12 cellular contexts compared by ENCODE assay signal in the genomic region with DNA sequence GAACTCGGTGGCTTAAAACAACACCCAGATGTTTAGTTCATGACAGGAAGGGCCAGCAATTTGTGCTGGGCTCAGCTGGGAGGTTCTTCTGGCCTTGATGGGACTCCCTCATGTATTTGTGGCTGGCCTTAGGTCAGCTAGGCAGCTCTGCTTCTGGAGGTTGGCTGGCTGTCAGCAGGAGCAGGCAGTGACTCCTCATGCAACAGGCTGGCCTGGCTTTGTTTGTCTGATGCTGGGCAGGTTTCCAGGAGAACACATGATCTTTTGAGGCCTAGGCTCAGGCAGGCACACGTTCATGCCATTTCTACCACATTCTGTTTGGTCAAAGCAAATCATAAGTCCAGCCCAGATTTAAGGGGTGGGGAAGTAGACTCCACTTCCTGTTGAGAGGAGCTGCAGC.
A peak's percentile ranks its signal among the peaks of the same experiment; 100 is the strongest.
DNase-seq lines count a peak whose midpoint lies in the region; ATAC-seq and TF ChIP-seq lines count a peak whose summit lies in the region.
"Had no signal": no experiment of that assay in that cellular context is flagged by ENCODE, and none has a peak within 500 bp of the region (broad histone marks: within the 10 kb centered on the region; RNA-seq: fewer than 3 reads in every experiment).

No MANE protein-coding gene starts in this region.

- ATAC-seq in esophagus mucosa, result peak; percentile 75
- ATAC-seq in GM19452 (IDR thresholded peaks at IDR 0.05; ENCODE audit: unreplicated experiment), result no peak
- ATAC-seq in HG03571 (IDR thresholded peaks at IDR 0.05; ENCODE audit: unreplicated experiment), result no peak
- no peak for ATAC-seq in HG03159 (IDR thresholded peaks at IDR 0.05; ENCODE audit: unreplicated experiment)
- ATAC-seq: GM12878 had no signal

- DNase-seq in A172 (ENCODE audit: low spot score) (peak; percentile 79), HFF-Myc (ENCODE audit: extremely low read depth, low read depth) (peak; percentile 42), NCI-H69 (lab: John Stamatoyannopoulos, UW) (peak; percentile 61), type B pancreatic cell (ENCODE audit: extremely low spot score, unreplicated experiment) (no peak)
- DNase-seq: AML-193, dorsolateral prefrontal cortex, T-helper 2 cell had no signal

- H3K4me1 Mint-ChIP-seq in type B pancreatic cell (ENCODE audit: unreplicated experiment), result no peaks in the 10 kb centered on the region

- TF ChIP-seq CTCF in HFF-Myc (IDR thresholded peaks at IDR 0.05; ENCODE audit: low read depth, low read length, missing control alignments), result no peak
- TF ChIP-seq CTCF in type B pancreatic cell (conservative IDR thresholded peaks at IDR 0.05), result no peak

- H3K4me3 ChIP-seq in HFF-Myc (replicated peaks; ENCODE audit: low read depth, low read length), result no peak overlapping the region
- H3K4me3 ChIP-seq: dorsolateral prefrontal cortex, GM12878 had no signal

- H3K27ac Mint-ChIP-seq in type B pancreatic cell, result no peak overlapping the region

- no peaks in the 10 kb centered on the region for H3K36me3 Mint-ChIP-seq in type B pancreatic cell

- H3K27me3 Mint-ChIP-seq in type B pancreatic cell, result no peaks in the 10 kb centered on the region

- H3K9me3 Mint-ChIP-seq in type B pancreatic cell, result peaks cover 23% of the 10 kb centered on the region

- no peak overlapping the region for H3K4me3 Mint-ChIP-seq in type B pancreatic cell
